Comparison of ENCODE assay signal across 26 cellular contexts in the genomic region with DNA sequence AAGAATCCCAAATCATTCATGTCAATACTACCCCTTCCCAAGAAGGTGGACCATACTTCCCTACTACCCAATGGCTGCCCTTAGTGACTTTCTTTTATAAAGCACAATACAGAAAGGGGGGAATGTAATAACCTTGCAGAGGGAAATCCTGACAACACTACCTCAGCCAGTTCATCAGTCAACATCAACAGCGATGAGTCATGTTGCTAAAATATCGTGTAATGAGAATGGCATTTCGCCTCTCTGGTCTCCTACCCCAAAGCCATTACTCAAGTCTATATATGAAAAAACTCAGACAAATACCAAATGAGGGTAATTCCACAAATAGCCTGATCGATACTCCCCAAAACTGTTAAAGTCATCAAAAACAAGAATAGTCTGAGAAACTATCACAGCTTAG. TPM values are rescaled to one million over a fixed set of nuclear protein-coding genes. Genes with fewer than 3 reads are reported as not detected.
DNase-seq lines count a peak whose midpoint lies in the region; ATAC-seq, FAIRE-seq and TF ChIP-seq lines count a peak whose summit lies in the region.
"Had no signal": no experiment of that assay in that cellular context is flagged by ENCODE, and none has a peak within 500 bp of the region (broad histone marks: within the 10 kb centered on the region; RNA-seq: fewer than 3 reads in every experiment).

No MANE protein-coding gene starts in this region.

- no peak overlapping the region for H3K4me2 ChIP-seq in K562 (ENCODE audit: insufficient read depth, low read length)

- DNase-seq in A673 (ENCODE audit: low spot score) (peak; percentile 7), M059J (ENCODE audit: low read depth) (peak; percentile 76), K562 (ENCODE audit: extremely low read depth in 1 of 4, low spot score in 3 of 4) (no peak), kidney glomerular epithelial cell (lab: John Stamatoyannopoulos, UW) (peak; percentile 1), Peyer's patch (no peak), OCI-M2 (lab: John Stamatoyannopoulos, UW; ENCODE audit: unreplicated experiment) (no peak)
- DNase-seq: activated CD4-positive, alpha-beta memory T cell treated with anti-CD3 and anti-CD28 coated beads for 36 hours; activated effector memory CD4-positive, alpha-beta T cell treated with Interleukin-2 at 50 U/mL for 16 hours; activated naive CD8-positive, alpha-beta T cell treated with anti-CD3 and anti-CD28 coated beads, Interleukin-2, amount 50 U/mL, for 24 hours; foreskin melanocyte; GF-D8; immature natural killer cell; KG1; left ventricle myocardium superior; NCI-H2029 treated with DMSO at 0.1 percent for 48 hours; NCI-H345; sigmoid colon had no signal

- TF ChIP-seq POLR2A in K562 (conservative IDR thresholded peaks at IDR 0.05) (no peak), Peyer's patch (IDR thresholded peaks at IDR 0.05) (no peak)

- TF ChIP-seq RAD21 in K562 (CRISPR knock-in tag; conservative IDR thresholded peaks at IDR 0.05 in 1 of 2, IDR thresholded peaks at IDR 0.05 in 1 of 2) = no peak

- whole genome bisulfite sequencing in K562 (ENCODE audit: insufficient coverage, low coverage, missing lambda C conversion rate) = 2% methylated on average over 4 of the region's 4 CpGs

- H3K36me3 ChIP-seq in A673 (ENCODE audit: insufficient read depth, low read length, poor library complexity, severe bottlenecking) (no peaks in the 10 kb centered on the region), K562 (ENCODE audit: control insufficient read depth, insufficient read depth, low read length) (no peaks in the 10 kb centered on the region), Peyer's patch (no peaks in the 10 kb centered on the region)
- H3K36me3 ChIP-seq: HAP-1, sigmoid colon had no signal

- H3K27ac ChIP-seq in A673 (ENCODE audit: low read depth, low read length, poor library complexity, severe bottlenecking) = no peak overlapping the region
- H3K27ac ChIP-seq in K562 (ENCODE audit: extremely low read depth, low read depth, low read length) = no peak overlapping the region
- no peak overlapping the region for H3K27ac ChIP-seq in Peyer's patch
- H3K27ac ChIP-seq: C4-2B, sigmoid colon had no signal

- TF ChIP-seq EP300 in K562 (IDR thresholded peaks at IDR 0.05; ENCODE audit: low read length) = no peak

- H3K27me3 ChIP-seq in A673 (replicated peaks; ENCODE audit: insufficient read depth, low read depth, low read length, poor library complexity) (no peaks in the 10 kb centered on the region), K562 (ENCODE audit: control insufficient read depth in 2 of 2, insufficient read depth in 2 of 2, low read length in 2 of 2) (no peaks in the 10 kb centered on the region), Peyer's patch (no peaks in the 10 kb centered on the region)
- H3K27me3 ChIP-seq: sigmoid colon had no signal

- H3K4me1 ChIP-seq in A673 (ENCODE audit: insufficient read depth, low read length, poor library complexity, severe bottlenecking) = no peaks in the 10 kb centered on the region
- H3K4me1 ChIP-seq in K562 (replicated peaks in 1 of 2; ENCODE audit: control insufficient read depth in 2 of 2, insufficient read depth in 2 of 2, low read length in 2 of 2) = peaks cover 0 to 13% of the 10 kb centered on the region in 2 experiments; a peak in 2 of 5 replicates
- H3K4me1 ChIP-seq in Peyer's patch = no peaks in the 10 kb centered on the region
- H3K4me1 ChIP-seq: HAP-1, sigmoid colon had no signal

- H3K4me3 ChIP-seq in A673 (ENCODE audit: low read depth, low read length, poor library complexity, severe bottlenecking) (no peak overlapping the region), K562 (no peak overlapping the region), Peyer's patch (no peak overlapping the region)
- H3K4me3 ChIP-seq: HAP-1, sigmoid colon had no signal

- H2AFZ ChIP-seq in K562 (ENCODE audit: low read depth, low read length) = no peak overlapping the region

- ATAC-seq in K562 (no peak), GM19397 (IDR thresholded peaks at IDR 0.05; ENCODE audit: unreplicated experiment) (no peak), GM18909 (IDR thresholded peaks at IDR 0.05; ENCODE audit: poor library complexity, unreplicated experiment) (no peak)
- ATAC-seq: activated naive CD8-positive, alpha-beta T cell treated with anti-CD3 and anti-CD28 coated beads, Interleukin-2, amount 50 U/mL, for 24 hours; left ventricle myocardium superior had no signal

- FAIRE-seq in K562 (lab: Jason Lieb, UNC) = peak; percentile 32

- CTCF ChIA-PET in A673 (lab: Charles Lee) = no interaction called here
- CTCF ChIA-PET in K562 (lab: Yijun Ruan, JAX; ENCODE audit: low intra/inter-chr PET ratio) = no interaction called here

- H4K20me1 ChIP-seq in K562 (replicated peaks; ENCODE audit: control insufficient read depth, insufficient read depth, low read length) = no peaks in the 10 kb centered on the region

- in situ Hi-C loops in K562 (cut with MboI) = no loop called here

- BruUV-seq in A673 (replicated peaks; lab: Mats Ljungman, UMichigan) = no TSS peak
- no TSS peak for BruUV-seq in K562 (replicated peaks; lab: Mats Ljungman, UMichigan)

- H3K9ac ChIP-seq in K562 (ENCODE audit: insufficient read depth in 1 of 2, low read depth in 2 of 2, low read length in 2 of 2) = no peak overlapping the region

- POLR2A ChIA-PET in A673 (lab: Charles Lee; ENCODE audit: low non-redundant PET) (no interaction called here), K562 (lab: Yijun Ruan, JAX) (no interaction called here)

- H3K9me3 ChIP-seq in A673 (ENCODE audit: low read depth, low read length, poor library complexity, severe bottlenecking) = no peaks in the 10 kb centered on the region
- H3K9me3 ChIP-seq in K562 (replicated peaks; ENCODE audit: control insufficient read depth, insufficient read depth, low read depth, low read length) = no peaks in the 10 kb centered on the region
- no peaks in the 10 kb centered on the region for H3K9me3 ChIP-seq in Peyer's patch
- H3K9me3 ChIP-seq: HAP-1, sigmoid colon had no signal

- TF ChIP-seq CTCF in A673 (conservative IDR thresholded peaks at IDR 0.05; ENCODE audit: low read depth, low read length) = no peak
- TF ChIP-seq CTCF in K562 (IDR thresholded peaks at IDR 0.05 in 2 of 3, conservative IDR thresholded peaks at IDR 0.05 in 1 of 3; ENCODE audit: insufficient read depth in 2 of 3, low read depth in 1 of 3, low read length in 3 of 3) = no peak
- no peak for TF ChIP-seq CTCF in Peyer's patch (IDR thresholded peaks at IDR 0.05)

- H3K9me1 ChIP-seq in K562 (ENCODE audit: control insufficient read depth, insufficient read depth, low read length) = no peaks in the 10 kb centered on the region

- intact Hi-C loops in A673 (cut with micrococcal nuclease; ENCODE audit: unreplicated experiment) = no loop called here
- intact Hi-C loops in K562 (cut with micrococcal nuclease) = loop anchor here (5.0 kb wide), 1 partner anchor 75 kb away; no protein-coding TSS in a partner anchor

- H3K79me2 ChIP-seq in K562 (ENCODE audit: control insufficient read depth, insufficient read depth, low read length) = no peaks in the 10 kb centered on the region

TF ChIP-seq in K562, 482 proteins besides CTCF, POLR2A, EP300 and RAD21 (continues in another document):
- no peak for TF ChIP-seq ZNF175 (CRISPR knock-in tag; IDR thresholded peaks at IDR 0.05; ENCODE audit: low read depth)

RNA-seq across cellular contexts. Expression of gene MAGEA8, which starts 3.3 kb away (rescaled TPM):
- not detected in 2 replicates for total RNA-seq in A673 (2021)
- not detected in 2 replicates for total RNA-seq in M059J (2014; rRNA removed; shearing (Covaris generic))
- total RNA-seq in K562 (2011; cell fraction: chromatin; rRNA removed; ENCODE audit: low replicate concordance) = 0.81 and 0.99 TPM in 2 replicates
- 1.0 and 1.2 TPM in 2 replicates for total RNA-seq in K562 (2011; cell fraction: nucleolus; rRNA removed)
- total RNA-seq in K562 (2011; cell fraction: nucleoplasm; rRNA removed) = 1.1 and 2.4 TPM in 2 replicates
- 1.5 and 1.8 TPM in 2 replicates for total RNA-seq in K562 (2014; rRNA removed)
- total RNA-seq in K562 (2014; rRNA removed; fragmentation: Illumina TruSeq; extraction: Trizol) = 1.5 and 1.9 TPM in 2 replicates
- 1.3 and 1.8 TPM in 2 replicates for total RNA-seq in K562 (2015; rRNA removed; fragmentation: Illumina TruSeq; extraction: Trizol)
- 2.2 and 2.9 TPM in 2 replicates for total RNA-seq in K562 (2021)
- 1.3 and 4.6 TPM in 2 replicates for polyA plus RNA-seq in K562 (2011; rRNA removed)
- 1.3 and 3.0 TPM in 2 replicates for polyA plus RNA-seq in K562 (2011; cell fraction: cytosol; rRNA removed)
- 0.45 and 1.7 TPM in 2 replicates for polyA plus RNA-seq in K562 (2011; cell fraction: nucleus; rRNA removed)
- polyA plus RNA-seq in K562 (2012) = 3.4 and 5.4 TPM in 2 replicates
- 2.2 and 2.4 TPM in 2 replicates for polyA plus RNA-seq in K562 (2014; fragmentation: Illumina TruSeq; extraction: Trizol)
- polyA plus RNA-seq in K562 (2014; fragmentation: Nextera tagmentation; extraction: Ambion mirVana) = 1 to 10 TPM in 1 of 2 experiments, under 1 TPM in 1; 0.49 to 1.7 TPM
- polyA plus RNA-seq in K562 (2014; rRNA removed) = 2.1 and 2.5 TPM in 2 replicates
- 0.99 and 3.0 TPM in 2 replicates for polyA minus RNA-seq in K562 (2011; rRNA and poly(A)+ RNA removed)
- polyA minus RNA-seq in K562 (2011; cell fraction: cytosol; rRNA and poly(A)+ RNA removed) = 1.0 TPM in 1 of 2 replicates, not detected in the other
- polyA minus RNA-seq in K562 (2011; cell fraction: nucleus; rRNA and poly(A)+ RNA removed) = 0.40 and 0.44 TPM in 2 replicates
- total RNA-seq in Peyer's patch = not detected
- total RNA-seq: activated CD4-positive, alpha-beta memory T cell treated with anti-CD3 and anti-CD28 coated beads for 36 hours; left ventricle myocardium superior; mononuclear cell; neural crest cell; posterior vena cava; sigmoid colon; subcutaneous adipose tissue; ureter had no signal
- polyA plus RNA-seq: immature natural killer cell, sigmoid colon had no signal

RNA-seq across cellular contexts. Expression of gene HSFX4, which starts 51.7 kb away (rescaled TPM):
- total RNA-seq in A673 (2021) = not detected in 2 replicates
- not detected in 2 replicates for total RNA-seq in M059J (2014; rRNA removed; shearing (Covaris generic))
- not detected in 2 replicates for total RNA-seq in K562 (2011; cell fraction: chromatin; rRNA removed; ENCODE audit: low replicate concordance)
- not detected in 2 replicates for total RNA-seq in K562 (2011; cell fraction: nucleolus; rRNA removed)
- total RNA-seq in K562 (2011; cell fraction: nucleoplasm; rRNA removed) = not detected in 2 replicates
- total RNA-seq in K562 (2014; rRNA removed) = 0.14 TPM in 1 of 2 replicates, not detected in the other
- not detected in 2 replicates for total RNA-seq in K562 (2014; rRNA removed; fragmentation: Illumina TruSeq; extraction: Trizol)
- not detected in 2 replicates for total RNA-seq in K562 (2015; rRNA removed; fragmentation: Illumina TruSeq; extraction: Trizol)
- total RNA-seq in K562 (2021) = not detected in 2 replicates
- polyA plus RNA-seq in K562 (2011; rRNA removed) = not detected in 2 replicates
- not detected in 2 replicates for polyA plus RNA-seq in K562 (2011; cell fraction: cytosol; rRNA removed)
- polyA plus RNA-seq in K562 (2011; cell fraction: nucleus; rRNA removed) = not detected in 2 replicates
- 0.20 TPM in 1 of 2 replicates, not detected in the other for polyA plus RNA-seq in K562 (2012)
- not detected in 2 replicates for polyA plus RNA-seq in K562 (2014; fragmentation: Illumina TruSeq; extraction: Trizol)
- under 1 TPM; 0.10 to 0.24 TPM for polyA plus RNA-seq in K562 (2014; fragmentation: Nextera tagmentation; extraction: Ambion mirVana)
- polyA plus RNA-seq in K562 (2014; rRNA removed) = not detected in 2 replicates
- polyA minus RNA-seq in K562 (2011; rRNA and poly(A)+ RNA removed) = not detected in 2 replicates
- polyA minus RNA-seq in K562 (2011; cell fraction: cytosol; rRNA and poly(A)+ RNA removed) = not detected in 2 replicates
- polyA minus RNA-seq in K562 (2011; cell fraction: nucleus; rRNA and poly(A)+ RNA removed) = not detected in 2 replicates
- total RNA-seq in Peyer's patch = not detected
- total RNA-seq: activated CD4-positive, alpha-beta memory T cell treated with anti-CD3 and anti-CD28 coated beads for 36 hours; left ventricle myocardium superior; mononuclear cell; neural crest cell; posterior vena cava; sigmoid colon; subcutaneous adipose tissue; ureter had no signal
- polyA plus RNA-seq: immature natural killer cell, sigmoid colon had no signal

Comparison
In these comparisons a context has a peak if more than half of its experiments do, and no peak if none do; other contexts are left out.
1. DNase-seq: peak in A673 (single experiment), M059J (single experiment) and kidney glomerular epithelial cell (single experiment); none in K562 (0 of 4), Peyer's patch (0 of 3) and OCI-M2 (single experiment).